In genomic region chr4:48815483-48815882, GRCh38 we compare ENCODE assay signal across 14 cellular contexts. TPM values are rescaled to one million over a fixed set of nuclear protein-coding genes. Genes with fewer than 3 reads are reported as not detected.
DNase-seq lines count a peak whose midpoint lies in the region; ATAC-seq and TF ChIP-seq lines count a peak whose summit lies in the region.
"Had no signal": no experiment of that assay in that cellular context is flagged by ENCODE, and none has a peak within 500 bp of the region (broad histone marks: within the 10 kb centered on the region; RNA-seq: fewer than 3 reads in every experiment).

No MANE protein-coding gene starts in this region.

- DNase-seq in GM13977 (ENCODE audit: low spot score) = peak; percentile 37
- no peak for DNase-seq in left colon
- no peak for DNase-seq in AG20443 (ENCODE audit: low spot score)
- no peak for DNase-seq in COR-L47 (lab: John Stamatoyannopoulos, UW)
- no peak for DNase-seq in NCI-H1694 (lab: John Stamatoyannopoulos, UW)
- DNase-seq: activated CD4-positive, alpha-beta memory T cell treated with anti-CD3 and anti-CD28 coated beads, Interleukin-2, amount 10 ng/mL, durations not matched to agents 7 days and 5 days; CD8-positive, alpha-beta memory T cell; GF-D8; NCI-H345; testis had no signal

- in situ Hi-C loops in GM13977 (cut with MboI; ENCODE audit: low pct_unique_long_range_greater_than_20kb, low sequenced_read_pairs, unreplicated experiment) = no loop called here

- ATAC-seq in GM21515 (IDR thresholded peaks at IDR 0.05; ENCODE audit: unreplicated experiment) (peak; percentile 42), HG03565 (IDR thresholded peaks at IDR 0.05; ENCODE audit: unreplicated experiment) (peak; percentile 42), left colon (peak; percentile 59)
- ATAC-seq: activated naive CD4-positive, alpha-beta T cell treated with anti-CD3 and anti-CD28 coated beads, Interleukin-2, amount 50 U/mL, for 72 hours; left lobe of liver had no signal

- intact Hi-C loops in left colon (cut with DNase I, micrococcal nuclease) = no loop called here

- TF ChIP-seq CTCF in GM13977 (IDR thresholded peaks at IDR 0.05; ENCODE audit: extremely low read depth, insufficient read depth, missing control alignments) = no peak

RNA-seq across cellular contexts. Expression of gene OCIAD1, which starts 15.4 kb away (rescaled TPM):
- total RNA-seq in left colon = 100 to 1,000 TPM; 123 to 129 TPM

RNA-seq across cellular contexts. Expression of gene FRYL, which starts 35.4 kb away (rescaled TPM):
- 100 to 1,000 TPM; 288 to 437 TPM for total RNA-seq in left colon
